In genomic region chr6:158287047-158287446, GRCh38 we compare ENCODE assay signal across 1 cellular context.
TF ChIP-seq lines count a peak whose summit lies in the region.

No MANE protein-coding gene starts in this region.

TF ChIP-seq in HEK293, 187 proteins besides CTCF, POLR2A, EP300 and RAD21 (continued from another document and continues in another):
- TF ChIP-seq, protein P1, sequence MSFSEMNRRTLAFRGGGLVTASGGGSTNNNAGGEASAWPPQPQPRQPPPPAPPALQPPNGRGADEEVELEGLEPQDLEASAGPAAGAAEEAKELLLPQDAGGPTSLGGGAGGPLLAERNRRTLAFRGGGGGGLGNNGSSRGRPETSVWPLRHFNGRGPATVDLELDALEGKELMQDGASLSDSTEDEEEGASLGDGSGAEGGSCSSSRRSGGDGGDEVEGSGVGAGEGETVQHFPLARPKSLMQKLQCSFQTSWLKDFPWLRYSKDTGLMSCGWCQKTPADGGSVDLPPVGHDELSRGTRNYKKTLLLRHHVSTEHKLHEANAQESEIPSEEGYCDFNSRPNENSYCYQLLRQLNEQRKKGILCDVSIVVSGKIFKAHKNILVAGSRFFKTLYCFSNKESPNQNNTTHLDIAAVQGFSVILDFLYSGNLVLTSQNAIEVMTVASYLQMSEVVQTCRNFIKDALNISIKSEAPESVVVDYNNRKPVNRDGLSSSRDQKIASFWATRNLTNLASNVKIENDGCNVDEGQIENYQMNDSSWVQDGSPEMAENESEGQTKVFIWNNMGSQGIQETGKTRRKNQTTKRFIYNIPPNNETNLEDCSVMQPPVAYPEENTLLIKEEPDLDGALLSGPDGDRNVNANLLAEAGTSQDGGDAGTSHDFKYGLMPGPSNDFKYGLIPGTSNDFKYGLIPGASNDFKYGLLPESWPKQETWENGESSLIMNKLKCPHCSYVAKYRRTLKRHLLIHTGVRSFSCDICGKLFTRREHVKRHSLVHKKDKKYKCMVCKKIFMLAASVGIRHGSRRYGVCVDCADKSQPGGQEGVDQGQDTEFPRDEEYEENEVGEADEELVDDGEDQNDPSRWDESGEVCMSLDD (tag by site-specific recombination; IDR thresholded peaks at IDR 0.05), result no peak
- no peak for TF ChIP-seq ZNF221 (tag by site-specific recombination; IDR thresholded peaks at IDR 0.05; ENCODE audit: borderline replicate concordance)
- no peak for TF ChIP-seq REPIN1 (tag by site-specific recombination; IDR thresholded peaks at IDR 0.05; ENCODE audit: low read depth)
- peak; percentile 44; the same call in 1 of the 2 replicates for TF ChIP-seq TCF7L2 (IDR thresholded peaks at IDR 0.05; ENCODE audit: borderline replicate concordance, low read depth, low read length)
- TF ChIP-seq INSM2 (tag by site-specific recombination; IDR thresholded peaks at IDR 0.05), result no peak
- TF ChIP-seq ZNF133 (tag by site-specific recombination; IDR thresholded peaks at IDR 0.05), result no peak
- no peak; the same call in 1 of the 2 replicates for TF ChIP-seq ZNF10 (tag by site-specific recombination; IDR thresholded peaks at IDR 0.05)
- TF ChIP-seq ZNF626 (tag by site-specific recombination; IDR thresholded peaks at IDR 0.05), result no peak
- no peak for TF ChIP-seq ZNF112 (tag by site-specific recombination; IDR thresholded peaks at IDR 0.05)
- TF ChIP-seq YY2 (tag by site-specific recombination; IDR thresholded peaks at IDR 0.05), result no peak
- TF ChIP-seq GFI1B (tag by site-specific recombination; IDR thresholded peaks at IDR 0.05), result no peak
- no peak for TF ChIP-seq SCRT1 (tag by site-specific recombination; IDR thresholded peaks at IDR 0.05; ENCODE audit: borderline replicate concordance)
- no peak for TF ChIP-seq ZNF324 (tag by site-specific recombination; IDR thresholded peaks at IDR 0.05)
- TF ChIP-seq ZNF624 (tag by site-specific recombination; IDR thresholded peaks at IDR 0.05), result no peak
- TF ChIP-seq, protein P2, sequence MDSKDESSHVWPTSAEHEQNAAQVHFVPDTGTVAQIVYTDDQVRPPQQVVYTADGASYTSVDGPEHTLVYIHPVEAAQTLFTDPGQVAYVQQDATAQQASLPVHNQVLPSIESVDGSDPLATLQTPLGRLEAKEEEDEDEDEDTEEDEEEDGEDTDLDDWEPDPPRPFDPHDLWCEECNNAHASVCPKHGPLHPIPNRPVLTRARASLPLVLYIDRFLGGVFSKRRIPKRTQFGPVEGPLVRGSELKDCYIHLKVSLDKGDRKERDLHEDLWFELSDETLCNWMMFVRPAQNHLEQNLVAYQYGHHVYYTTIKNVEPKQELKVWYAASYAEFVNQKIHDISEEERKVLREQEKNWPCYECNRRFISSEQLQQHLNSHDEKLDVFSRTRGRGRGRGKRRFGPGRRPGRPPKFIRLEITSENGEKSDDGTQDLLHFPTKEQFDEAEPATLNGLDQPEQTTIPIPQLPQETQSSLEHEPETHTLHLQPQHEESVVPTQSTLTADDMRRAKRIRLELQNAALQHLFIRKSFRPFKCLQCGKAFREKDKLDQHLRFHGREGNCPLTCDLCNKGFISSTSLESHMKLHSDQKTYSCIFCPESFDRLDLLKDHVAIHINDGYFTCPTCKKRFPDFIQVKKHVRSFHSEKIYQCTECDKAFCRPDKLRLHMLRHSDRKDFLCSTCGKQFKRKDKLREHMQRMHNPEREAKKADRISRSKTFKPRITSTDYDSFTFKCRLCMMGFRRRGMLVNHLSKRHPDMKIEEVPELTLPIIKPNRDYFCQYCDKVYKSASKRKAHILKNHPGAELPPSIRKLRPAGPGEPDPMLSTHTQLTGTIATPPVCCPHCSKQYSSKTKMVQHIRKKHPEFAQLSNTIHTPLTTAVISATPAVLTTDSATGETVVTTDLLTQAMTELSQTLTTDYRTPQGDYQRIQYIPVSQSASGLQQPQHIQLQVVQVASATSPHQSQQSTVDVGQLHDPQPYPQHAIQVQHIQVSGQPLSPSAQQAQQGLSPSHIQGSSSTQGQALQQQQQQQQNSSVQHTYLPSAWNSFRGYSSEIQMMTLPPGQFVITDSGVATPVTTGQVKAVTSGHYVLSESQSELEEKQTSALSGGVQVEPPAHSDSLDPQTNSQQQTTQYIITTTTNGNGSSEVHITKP (tag by site-specific recombination; IDR thresholded peaks at IDR 0.05), result 0 out of 2 replicates have a peak, but pooled peaks have one; percentile 14
- no peak for TF ChIP-seq ZNF707 (tag by site-specific recombination; IDR thresholded peaks at IDR 0.05)
- TF ChIP-seq, protein P3, sequence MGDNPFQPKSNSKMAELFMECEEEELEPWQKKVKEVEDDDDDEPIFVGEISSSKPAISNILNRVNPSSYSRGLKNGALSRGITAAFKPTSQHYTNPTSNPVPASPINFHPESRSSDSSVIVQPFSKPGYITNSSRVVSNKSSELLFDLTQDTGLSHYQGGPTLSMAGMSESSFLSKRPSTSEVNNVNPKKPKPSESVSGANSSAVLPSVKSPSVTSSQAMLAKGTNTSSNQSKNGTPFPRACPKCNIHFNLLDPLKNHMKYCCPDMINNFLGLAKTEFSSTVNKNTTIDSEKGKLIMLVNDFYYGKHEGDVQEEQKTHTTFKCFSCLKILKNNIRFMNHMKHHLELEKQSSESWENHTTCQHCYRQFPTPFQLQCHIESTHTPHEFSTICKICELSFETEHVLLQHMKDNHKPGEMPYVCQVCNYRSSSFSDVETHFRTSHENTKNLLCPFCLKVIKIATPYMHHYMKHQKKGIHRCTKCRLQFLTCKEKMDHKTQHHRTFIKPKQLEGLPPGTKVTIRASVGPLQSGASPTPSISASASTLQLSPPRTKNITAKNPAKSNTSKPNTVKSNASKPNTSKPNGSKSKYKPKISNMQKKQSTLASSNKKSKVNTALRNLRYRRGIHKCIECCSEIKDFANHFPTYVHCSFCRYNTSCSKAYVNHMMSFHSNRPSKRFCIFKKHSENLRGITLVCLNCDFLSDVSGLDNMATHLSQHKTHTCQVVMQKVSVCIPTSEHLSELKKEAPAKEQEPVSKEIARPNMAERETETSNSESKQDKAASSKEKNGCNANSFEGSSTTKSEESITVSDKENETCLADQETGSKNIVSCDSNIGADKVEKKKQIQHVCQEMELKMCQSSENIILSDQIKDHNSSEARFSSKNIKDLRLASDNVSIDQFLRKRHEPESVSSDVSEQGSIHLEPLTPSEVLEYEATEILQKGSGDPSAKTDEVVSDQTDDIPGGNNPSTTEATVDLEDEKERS (tag by site-specific recombination; IDR thresholded peaks at IDR 0.05), result no peak
- TF ChIP-seq ZBTB8A (tag by site-specific recombination; IDR thresholded peaks at IDR 0.05), result no peak
- peak; percentile 50 for TF ChIP-seq KLF8 (tag by site-specific recombination; IDR thresholded peaks at IDR 0.05)
- no peak; the same call in 1 of the 2 replicates for TF ChIP-seq ZNF629 (tag by site-specific recombination; IDR thresholded peaks at IDR 0.05)
- TF ChIP-seq, protein P4, sequence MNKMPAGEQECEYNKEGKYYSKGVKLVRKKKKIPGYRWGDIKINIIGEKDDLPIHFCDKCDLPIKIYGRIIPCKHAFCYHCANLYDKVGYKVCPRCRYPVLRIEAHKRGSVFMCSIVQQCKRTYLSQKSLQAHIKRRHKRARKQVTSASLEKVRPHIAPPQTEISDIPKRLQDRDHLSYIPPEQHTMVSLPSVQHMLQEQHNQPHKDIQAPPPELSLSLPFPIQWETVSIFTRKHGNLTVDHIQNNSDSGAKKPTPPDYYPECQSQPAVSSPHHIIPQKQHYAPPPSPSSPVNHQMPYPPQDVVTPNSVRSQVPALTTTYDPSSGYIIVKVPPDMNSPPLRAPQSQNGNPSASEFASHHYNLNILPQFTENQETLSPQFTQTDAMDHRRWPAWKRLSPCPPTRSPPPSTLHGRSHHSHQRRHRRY (tag by site-specific recombination; IDR thresholded peaks at IDR 0.05), result no peak
- TF ChIP-seq ZFHX2 (tag by site-specific recombination; conservative IDR thresholded peaks at IDR 0.05), result no peak
- peak; percentile 87; the same call in 1 of the 2 replicates for TF ChIP-seq BCL11A (tag by site-specific recombination; IDR thresholded peaks at IDR 0.05; ENCODE audit: low read depth)
- no peak for TF ChIP-seq RBAK (tag by site-specific recombination; IDR thresholded peaks at IDR 0.05)
- TF ChIP-seq OSR2 (tag by site-specific recombination; IDR thresholded peaks at IDR 0.05), result peak; percentile 82
- TF ChIP-seq SALL2 (tag by site-specific recombination; IDR thresholded peaks at IDR 0.05; ENCODE audit: borderline replicate concordance), result no peak
- no peak for TF ChIP-seq ZNF146 (tag by site-specific recombination; IDR thresholded peaks at IDR 0.05)
- TF ChIP-seq, protein P5, sequence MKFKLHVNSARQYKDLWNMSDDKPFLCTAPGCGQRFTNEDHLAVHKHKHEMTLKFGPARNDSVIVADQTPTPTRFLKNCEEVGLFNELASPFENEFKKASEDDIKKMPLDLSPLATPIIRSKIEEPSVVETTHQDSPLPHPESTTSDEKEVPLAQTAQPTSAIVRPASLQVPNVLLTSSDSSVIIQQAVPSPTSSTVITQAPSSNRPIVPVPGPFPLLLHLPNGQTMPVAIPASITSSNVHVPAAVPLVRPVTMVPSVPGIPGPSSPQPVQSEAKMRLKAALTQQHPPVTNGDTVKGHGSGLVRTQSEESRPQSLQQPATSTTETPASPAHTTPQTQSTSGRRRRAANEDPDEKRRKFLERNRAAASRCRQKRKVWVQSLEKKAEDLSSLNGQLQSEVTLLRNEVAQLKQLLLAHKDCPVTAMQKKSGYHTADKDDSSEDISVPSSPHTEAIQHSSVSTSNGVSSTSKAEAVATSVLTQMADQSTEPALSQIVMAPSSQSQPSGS (tag by site-specific recombination; IDR thresholded peaks at IDR 0.05; ENCODE audit: low read depth), result peak; percentile 64
- TF ChIP-seq IKZF3 (tag by site-specific recombination; IDR thresholded peaks at IDR 0.05), result peak; percentile 79
- 0 out of 2 replicates have a peak, but pooled peaks have one; percentile 52 for TF ChIP-seq TSHZ1 (tag by site-specific recombination; IDR thresholded peaks at IDR 0.05; ENCODE audit: borderline replicate concordance)
- TF ChIP-seq ZNF211 (tag by site-specific recombination; IDR thresholded peaks at IDR 0.05; ENCODE audit: low read depth), result no peak
- no peak for TF ChIP-seq MEIS1 (CRISPR knock-in tag; IDR thresholded peaks at IDR 0.05; ENCODE audit: borderline replicate concordance)
- TF ChIP-seq ZNF580 (tag by site-specific recombination; IDR thresholded peaks at IDR 0.05), result peak; percentile 96
- TF ChIP-seq, protein P6, sequence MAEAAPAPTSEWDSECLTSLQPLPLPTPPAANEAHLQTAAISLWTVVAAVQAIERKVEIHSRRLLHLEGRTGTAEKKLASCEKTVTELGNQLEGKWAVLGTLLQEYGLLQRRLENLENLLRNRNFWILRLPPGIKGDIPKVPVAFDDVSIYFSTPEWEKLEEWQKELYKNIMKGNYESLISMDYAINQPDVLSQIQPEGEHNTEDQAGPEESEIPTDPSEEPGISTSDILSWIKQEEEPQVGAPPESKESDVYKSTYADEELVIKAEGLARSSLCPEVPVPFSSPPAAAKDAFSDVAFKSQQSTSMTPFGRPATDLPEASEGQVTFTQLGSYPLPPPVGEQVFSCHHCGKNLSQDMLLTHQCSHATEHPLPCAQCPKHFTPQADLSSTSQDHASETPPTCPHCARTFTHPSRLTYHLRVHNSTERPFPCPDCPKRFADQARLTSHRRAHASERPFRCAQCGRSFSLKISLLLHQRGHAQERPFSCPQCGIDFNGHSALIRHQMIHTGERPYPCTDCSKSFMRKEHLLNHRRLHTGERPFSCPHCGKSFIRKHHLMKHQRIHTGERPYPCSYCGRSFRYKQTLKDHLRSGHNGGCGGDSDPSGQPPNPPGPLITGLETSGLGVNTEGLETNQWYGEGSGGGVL (tag by site-specific recombination; IDR thresholded peaks at IDR 0.05), result no peak
- peak; percentile 97 for TF ChIP-seq ZNF843 (tag by site-specific recombination; IDR thresholded peaks at IDR 0.05)
- TF ChIP-seq ZNF394 (tag by site-specific recombination; IDR thresholded peaks at IDR 0.05; ENCODE audit: borderline replicate concordance), result no peak
- no peak for TF ChIP-seq ZNF747 (tag by site-specific recombination; IDR thresholded peaks at IDR 0.05)
- peak; percentile 24; the same call in 1 of the 2 replicates for TF ChIP-seq ZNF654 (tag by site-specific recombination; IDR thresholded peaks at IDR 0.05; ENCODE audit: low read depth)
- TF ChIP-seq SETDB1 (IDR thresholded peaks at IDR 0.05; ENCODE audit: insufficient read length, low read length), result no peak
- no peak for TF ChIP-seq ZNF223 (tag by site-specific recombination; IDR thresholded peaks at IDR 0.05)
- peak; percentile 38; the same call in 1 of the 2 replicates for TF ChIP-seq GLIS1 (tag by site-specific recombination; IDR thresholded peaks at IDR 0.05)
- no peak for TF ChIP-seq ZNF302 (tag by site-specific recombination; IDR thresholded peaks at IDR 0.05; ENCODE audit: low read depth)
